3 cellular contexts compared by ENCODE assay signal in the genomic region with DNA sequence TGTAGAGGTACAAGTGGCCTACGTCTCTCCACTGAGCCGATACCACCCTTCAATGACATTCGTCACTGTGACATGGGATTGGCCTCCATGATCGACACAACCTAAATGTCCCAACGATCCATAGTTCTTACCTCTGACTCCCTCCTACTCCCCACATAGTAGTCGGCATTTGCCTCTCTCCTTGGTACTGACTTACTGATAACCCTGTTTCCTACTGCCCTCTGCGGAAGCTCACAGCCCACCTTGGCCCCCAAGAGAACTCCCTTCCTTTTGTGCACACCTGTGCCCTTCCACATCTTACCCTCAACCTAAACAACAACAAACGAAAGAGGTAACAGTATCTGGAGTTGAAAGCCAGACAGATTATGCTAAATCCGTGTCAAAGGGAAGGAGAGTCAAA.
TF ChIP-seq lines count a peak whose summit lies in the region.

No MANE protein-coding gene starts in this region.

TF ChIP-seq in A549, 52 proteins besides CTCF, POLR2A, EP300 and RAD21:
- TF ChIP-seq, protein P1, sequence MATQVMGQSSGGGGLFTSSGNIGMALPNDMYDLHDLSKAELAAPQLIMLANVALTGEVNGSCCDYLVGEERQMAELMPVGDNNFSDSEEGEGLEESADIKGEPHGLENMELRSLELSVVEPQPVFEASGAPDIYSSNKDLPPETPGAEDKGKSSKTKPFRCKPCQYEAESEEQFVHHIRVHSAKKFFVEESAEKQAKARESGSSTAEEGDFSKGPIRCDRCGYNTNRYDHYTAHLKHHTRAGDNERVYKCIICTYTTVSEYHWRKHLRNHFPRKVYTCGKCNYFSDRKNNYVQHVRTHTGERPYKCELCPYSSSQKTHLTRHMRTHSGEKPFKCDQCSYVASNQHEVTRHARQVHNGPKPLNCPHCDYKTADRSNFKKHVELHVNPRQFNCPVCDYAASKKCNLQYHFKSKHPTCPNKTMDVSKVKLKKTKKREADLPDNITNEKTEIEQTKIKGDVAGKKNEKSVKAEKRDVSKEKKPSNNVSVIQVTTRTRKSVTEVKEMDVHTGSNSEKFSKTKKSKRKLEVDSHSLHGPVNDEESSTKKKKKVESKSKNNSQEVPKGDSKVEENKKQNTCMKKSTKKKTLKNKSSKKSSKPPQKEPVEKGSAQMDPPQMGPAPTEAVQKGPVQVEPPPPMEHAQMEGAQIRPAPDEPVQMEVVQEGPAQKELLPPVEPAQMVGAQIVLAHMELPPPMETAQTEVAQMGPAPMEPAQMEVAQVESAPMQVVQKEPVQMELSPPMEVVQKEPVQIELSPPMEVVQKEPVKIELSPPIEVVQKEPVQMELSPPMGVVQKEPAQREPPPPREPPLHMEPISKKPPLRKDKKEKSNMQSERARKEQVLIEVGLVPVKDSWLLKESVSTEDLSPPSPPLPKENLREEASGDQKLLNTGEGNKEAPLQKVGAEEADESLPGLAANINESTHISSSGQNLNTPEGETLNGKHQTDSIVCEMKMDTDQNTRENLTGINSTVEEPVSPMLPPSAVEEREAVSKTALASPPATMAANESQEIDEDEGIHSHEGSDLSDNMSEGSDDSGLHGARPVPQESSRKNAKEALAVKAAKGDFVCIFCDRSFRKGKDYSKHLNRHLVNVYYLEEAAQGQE (IDR thresholded peaks at IDR 0.05) = peak; percentile 44; the same call in 1 of the 2 replicates
- TF ChIP-seq EHF (CRISPR knock-in tag; IDR thresholded peaks at IDR 0.05) (no peak), NR3C1 (IDR thresholded peaks at IDR 0.05) (no peak), NFE2L2 (conservative IDR thresholded peaks at IDR 0.05; ENCODE audit: low read length) (no peak), KDM1A (IDR thresholded peaks at IDR 0.05; ENCODE audit: low read depth) (no peak)
- TF ChIP-seq, protein P2, sequence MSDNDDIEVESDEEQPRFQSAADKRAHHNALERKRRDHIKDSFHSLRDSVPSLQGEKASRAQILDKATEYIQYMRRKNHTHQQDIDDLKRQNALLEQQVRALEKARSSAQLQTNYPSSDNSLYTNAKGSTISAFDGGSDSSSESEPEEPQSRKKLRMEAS (IDR thresholded peaks at IDR 0.05) = no peak

TF ChIP-seq in GM23338, 12 proteins besides CTCF, POLR2A, EP300 and RAD21:
- no peak for TF ChIP-seq ZNF114 (CRISPR knock-in tag; IDR thresholded peaks at IDR 0.05)
- TF ChIP-seq POLR2AphosphoS5 (IDR thresholded peaks at IDR 0.05; ENCODE audit: low read depth) = no peak
- no peak for TF ChIP-seq NANOG (IDR thresholded peaks at IDR 0.05; ENCODE audit: borderline replicate concordance)
- TF ChIP-seq, protein P1 (IDR thresholded peaks at IDR 0.05; ENCODE audit: unreplicated experiment) = peak; percentile 70
- TF ChIP-seq CREB1 (CRISPR knock-in tag; IDR thresholded peaks at IDR 0.05; ENCODE audit: low read depth) = no peak

TF ChIP-seq in GM12878, 131 proteins besides CTCF, POLR2A, EP300 and RAD21:
- TF ChIP-seq, protein P1 (IDR thresholded peaks at IDR 0.05; ENCODE audit: low read depth, low read length) = peak; percentile 51; the same call in 1 of the 2 replicates
- TF ChIP-seq CBX5 (IDR thresholded peaks at IDR 0.05; ENCODE audit: low read depth) = no peak
- no peak for TF ChIP-seq ZBED1 (IDR thresholded peaks at IDR 0.05; ENCODE audit: borderline replicate concordance)
